In genomic region chr17:28216528-28216927, GRCh38 we compare ENCODE assay signal across 14 cellular contexts.
DNase-seq lines count a peak whose midpoint lies in the region; ATAC-seq and TF ChIP-seq lines count a peak whose summit lies in the region.
"Had no signal": no experiment of that assay in that cellular context is flagged by ENCODE, and none has a peak within 500 bp of the region (broad histone marks: within the 10 kb centered on the region; RNA-seq: fewer than 3 reads in every experiment).

No MANE protein-coding gene starts in this region.

- H3K36me3 Mint-ChIP-seq in activated naive CD4-positive, alpha-beta T cell treated with anti-CD3 and anti-CD28 coated beads, Interleukin-2, amount 50 U/mL, for 24 hours = no peaks in the 10 kb centered on the region
- no peaks in the 10 kb centered on the region for H3K36me3 Mint-ChIP-seq in stimulated activated effector memory CD8-positive, alpha-beta T cell treated with anti-CD3 and anti-CD28 coated beads, Interleukin-12 subunit alpha, Interleukin-12 subunit beta, amount 100 ng/mL, for 72 hours

- peaks cover 4% of the 10 kb centered on the region for H3K4me1 Mint-ChIP-seq in activated naive CD4-positive, alpha-beta T cell treated with anti-CD3 and anti-CD28 coated beads, Interleukin-2, amount 50 U/mL, for 24 hours
- H3K4me1 Mint-ChIP-seq in stimulated activated effector memory CD8-positive, alpha-beta T cell treated with anti-CD3 and anti-CD28 coated beads, Interleukin-12 subunit alpha, Interleukin-12 subunit beta, amount 100 ng/mL, for 72 hours = no peaks in the 10 kb centered on the region

- H3K4me3 ChIP-seq in cardiac fibroblast (replicated peaks in 1 of 2; ENCODE audit: low read depth in 2 of 2, low read length in 2 of 2) = no peak overlapping the region
- H3K4me3 ChIP-seq: BLaER1 treated with 17β-estradiol and CSF1 and Interleukin-3, amounts not matched to agents 10 nM and 100 nM; right atrium auricular region; SJCRH30; transverse colon had no signal

- H3K27me3 Mint-ChIP-seq in activated naive CD4-positive, alpha-beta T cell treated with anti-CD3 and anti-CD28 coated beads, Interleukin-2, amount 50 U/mL, for 24 hours = no peaks in the 10 kb centered on the region

- DNase-seq in activated naive CD4-positive, alpha-beta T cell treated with Interleukin-2 at 50 U/mL for 16 hours = no peak
- DNase-seq in NCI-H69 (lab: John Stamatoyannopoulos, UW) = peak; percentile 31
- peak; percentile 23 to 77 for DNase-seq in cardiac fibroblast (ENCODE audit: low read depth in 2 of 2)
- DNase-seq in stimulated activated effector memory CD8-positive, alpha-beta T cell treated with anti-CD3 and anti-CD28 coated beads, Interleukin-12 subunit alpha, Interleukin-12 subunit beta, amount 100 ng/mL, for 72 hours (ENCODE audit: low spot score in 2 of 2) = no peak
- no peak for DNase-seq in GM19238 (ENCODE audit: insufficient read length, low spot score)
- no peak for DNase-seq in stimulated activated CD4-positive, alpha-beta T cell treated with anti-CD3 and anti-CD28 coated beads, Interleukin-4, amount 100 ng/mL, for 4 hours
- DNase-seq: KG1, NCI-H2171, transverse colon had no signal

- H3K27ac Mint-ChIP-seq in activated naive CD4-positive, alpha-beta T cell treated with anti-CD3 and anti-CD28 coated beads, Interleukin-2, amount 50 U/mL, for 24 hours = peak overlapping the region; percentile 42
- no peak overlapping the region for H3K27ac Mint-ChIP-seq in stimulated activated effector memory CD8-positive, alpha-beta T cell treated with anti-CD3 and anti-CD28 coated beads, Interleukin-12 subunit alpha, Interleukin-12 subunit beta, amount 100 ng/mL, for 72 hours

- ATAC-seq in stimulated activated effector memory CD8-positive, alpha-beta T cell treated with anti-CD3 and anti-CD28 coated beads, Interleukin-12 subunit alpha, Interleukin-12 subunit beta, amount 100 ng/mL, for 72 hours = peak; percentile 47
- no peak for ATAC-seq in HG03469 (IDR thresholded peaks at IDR 0.05; ENCODE audit: unreplicated experiment)

- no peaks in the 10 kb centered on the region for H3K9me3 Mint-ChIP-seq in activated naive CD4-positive, alpha-beta T cell treated with anti-CD3 and anti-CD28 coated beads, Interleukin-2, amount 50 U/mL, for 24 hours
- no peaks in the 10 kb centered on the region for H3K9me3 Mint-ChIP-seq in stimulated activated effector memory CD8-positive, alpha-beta T cell treated with anti-CD3 and anti-CD28 coated beads, Interleukin-12 subunit alpha, Interleukin-12 subunit beta, amount 100 ng/mL, for 72 hours

- no peak overlapping the region for H3K4me3 Mint-ChIP-seq in activated naive CD4-positive, alpha-beta T cell treated with anti-CD3 and anti-CD28 coated beads, Interleukin-2, amount 50 U/mL, for 24 hours
- H3K4me3 Mint-ChIP-seq in stimulated activated effector memory CD8-positive, alpha-beta T cell treated with anti-CD3 and anti-CD28 coated beads, Interleukin-12 subunit alpha, Interleukin-12 subunit beta, amount 100 ng/mL, for 72 hours = no peak overlapping the region

- no peak for TF ChIP-seq CTCF in cardiac fibroblast (IDR thresholded peaks at IDR 0.05; ENCODE audit: low read depth, low read length)

Comparison
In these comparisons a context has a peak if more than half of its experiments do, and no peak if none do; other contexts are left out.
1. DNase-seq: peak in NCI-H69 (single experiment) and cardiac fibroblast (2 of 2); none in activated naive CD4-positive, alpha-beta T cell treated with Interleukin-2 at 50 U/mL for 16 hours (single experiment), stimulated activated effector memory CD8-positive, alpha-beta T cell treated with anti-CD3 and anti-CD28 coated beads, Interleukin-12 subunit alpha, Interleukin-12 subunit beta, amount 100 ng/mL, for 72 hours (0 of 2), GM19238 (single experiment) and stimulated activated CD4-positive, alpha-beta T cell treated with anti-CD3 and anti-CD28 coated beads, Interleukin-4, amount 100 ng/mL, for 4 hours (0 of 2).